ENCODE assay signal across 8 cellular contexts in genomic region chr3:114418107-114418506, GRCh38.
DNase-seq lines count a peak whose midpoint lies in the region; ATAC-seq lines count a peak whose summit lies in the region.

No MANE protein-coding gene starts in this region.

- no peaks in the 10 kb centered on the region for H3K9me3 Mint-ChIP-seq in memory B cell

- no peaks in the 10 kb centered on the region for H3K36me3 Mint-ChIP-seq in memory B cell

- H3K27me3 Mint-ChIP-seq in memory B cell: no peaks in the 10 kb centered on the region

- DNase-seq in memory B cell (ENCODE audit: low spot score in 2 of 2) (no peak), NCI-H345 treated with DMSO at 0.1 percent for 48 hours (lab: John Stamatoyannopoulos, UW; ENCODE audit: unreplicated experiment) (no peak), NCI-H1417 treated with DMSO at 0.1 percent for 48 hours (lab: John Stamatoyannopoulos, UW) (no peak)
- DNase-seq in activated effector memory CD4-positive, alpha-beta T cell treated with Interleukin-2 at 50 U/mL for 16 hours: no peak
- no peak for DNase-seq in central memory CD4-positive, alpha-beta T cell

- H3K27ac Mint-ChIP-seq in memory B cell: peak overlapping the region; percentile 31

- H3K4me3 Mint-ChIP-seq in memory B cell: no peak overlapping the region

- H3K4me1 Mint-ChIP-seq in memory B cell: peaks cover 39% of the 10 kb centered on the region

- ATAC-seq in GM18867 (IDR thresholded peaks at IDR 0.05; ENCODE audit: unreplicated experiment) (peak; percentile 83), GM21528 (IDR thresholded peaks at IDR 0.05; ENCODE audit: low FRiP score, unreplicated experiment) (peak; percentile 77), HG03354 (IDR thresholded peaks at IDR 0.05; ENCODE audit: poor library complexity, severe bottlenecking, unreplicated experiment) (peak; percentile 89), memory B cell (ENCODE audit: low read depth) (no peak)
